In genomic region chr13:62327367-62327766, GRCh38 we compare ENCODE assay signal across 33 cellular contexts.
"Had no signal": no experiment of that assay in that cellular context is flagged by ENCODE, and none has a peak within 500 bp of the region (broad histone marks: within the 10 kb centered on the region; RNA-seq: fewer than 3 reads in every experiment).

No MANE protein-coding gene starts in this region.

- FAIRE-seq: astrocyte, TTC549 had no signal

- H3K27ac ChIP-seq: adrenal gland, body of pancreas, brain microvascular endothelial cell, breast epithelium, VCaP had no signal

- H3K9me3 ChIP-seq: adrenal gland, body of pancreas, breast epithelium had no signal

- H3K27me3 ChIP-seq: adrenal gland, body of pancreas, brain microvascular endothelial cell, breast epithelium had no signal

- H3K36me3 ChIP-seq: adrenal gland, brain microvascular endothelial cell, breast epithelium had no signal

- ATAC-seq: activated CD8-positive, alpha-beta T cell treated with anti-CD3 and anti-CD28 coated beads for 36 hours; activated naive CD4-positive, alpha-beta T cell treated with anti-CD3 and anti-CD28 coated beads, Interleukin-2, amount 50 U/mL, for 72 hours; activated T-cell treated with anti-CD3 and anti-CD28 coated beads, Interleukin-2, amount 50 U/mL, for 4 hours; activated T-cell treated with anti-CD3 and anti-CD28 coated beads, Interleukin-2, amount 50 U/mL, for 72 hours; activated T-helper 17 cell treated with anti-CD3 and anti-CD28 coated beads, Interleukin-2, amount 50 U/mL, for 72 hours; body of pancreas had no signal

- H3K4me3 ChIP-seq: adrenal gland, body of pancreas, breast epithelium had no signal

- DNase-seq: activated B cell treated with CpG ODN at 0.5 μM for 24 hours; activated CD4-positive, alpha-beta memory T cell treated with anti-CD3 and anti-CD28 coated beads for 36 hours; activated CD4-positive, alpha-beta T cell treated with anti-CD3 and anti-CD28 coated beads for 4 hours; activated CD4-positive, alpha-beta T cell treated with anti-CD3 and anti-CD28 coated beads, Interleukin-2, amount 10 ng/mL, durations not matched to agents 24 days and 14 days; activated CD4-positive, alpha-beta T cell treated with anti-CD3 and anti-CD28 coated beads, Interleukin-2, amount 50 U/mL, for 1 hour; activated CD4-positive, alpha-beta T cell treated with anti-CD3 and anti-CD28 coated beads, Interleukin-2, amount 50 U/mL, for 4 hours; activated CD4-positive, CD25-positive, alpha-beta regulatory T cell treated with anti-CD3 and anti-CD28 coated beads, Interleukin-2, amount 50 U/mL, for 72 hours; activated CD8-positive, alpha-beta memory T cell treated with anti-CD3 and anti-CD28 coated beads, Interleukin-2, amount 50 U/mL, for 4 hours; activated CD8-positive, alpha-beta T cell treated with anti-CD3 and anti-CD28 coated beads for 36 hours; activated effector memory CD4-positive, alpha-beta T cell treated with anti-CD3 and anti-CD28 coated beads, Interleukin-2, amount 50 U/mL, for 16 hours; activated gamma-delta T cell treated with Interleukin-2 at 50 U/mL for 16 hours; activated naive CD4-positive, alpha-beta T cell; activated naive CD4-positive, alpha-beta T cell treated with anti-CD3 and anti-CD28 coated beads for 36 hours; activated naive CD4-positive, alpha-beta T cell treated with anti-CD3 and anti-CD28 coated beads, Interleukin-2, amount 50 U/mL, for 16 hours; activated naive CD8-positive, alpha-beta T cell treated with anti-CD3 and anti-CD28 coated beads for 36 hours; activated T-cell treated with anti-CD3 and anti-CD28 coated beads for 4 hours; activated T-cell treated with anti-CD3 and anti-CD28 coated beads, Interleukin-2, amount 50 U/mL, for 1 hour; activated T-cell treated with anti-CD3 and anti-CD28 coated beads, Interleukin-2, amount 50 U/mL, for 4 hours; activated T-cell treated with anti-CD3 and anti-CD28 coated beads, Interleukin-2, amount 50 U/mL, for 72 hours; adrenal gland; amniotic stem cell; aorta; body of pancreas; brain microvascular endothelial cell; central memory CD4-positive, alpha-beta T cell; T-helper 2 cell; T-helper 9 cell had no signal

- H3K4me1 ChIP-seq: adrenal gland, body of pancreas, breast epithelium had no signal
